1 cellular context compared by ENCODE assay signal in genomic region chrX:101385795-101386541, GRCh38.
TF ChIP-seq lines count a peak whose summit lies in the region.

TSS of gene BTK (minus strand) at chrX:101386191. CDS start at chrX:101375284, 10,907 bp downstream.

TF ChIP-seq in K562, 482 proteins besides CTCF, POLR2A, EP300 and RAD21 (continued from another document and continues in another):
- TF ChIP-seq RAD51 (IDR thresholded peaks at IDR 0.05; ENCODE audit: borderline replicate concordance, low read depth), result no peak
- no peak for TF ChIP-seq PRMT5 (CRISPR knock-in tag; IDR thresholded peaks at IDR 0.05)
- peak; percentile 25; the same call in 1 of the 2 replicates for TF ChIP-seq TFAP4 (CRISPR knock-in tag; IDR thresholded peaks at IDR 0.05; ENCODE audit: borderline replicate concordance)
- no peak for TF ChIP-seq LARP7 (IDR thresholded peaks at IDR 0.05)
- TF ChIP-seq CSDE1 (IDR thresholded peaks at IDR 0.05), result no peak
- TF ChIP-seq, protein P1, sequence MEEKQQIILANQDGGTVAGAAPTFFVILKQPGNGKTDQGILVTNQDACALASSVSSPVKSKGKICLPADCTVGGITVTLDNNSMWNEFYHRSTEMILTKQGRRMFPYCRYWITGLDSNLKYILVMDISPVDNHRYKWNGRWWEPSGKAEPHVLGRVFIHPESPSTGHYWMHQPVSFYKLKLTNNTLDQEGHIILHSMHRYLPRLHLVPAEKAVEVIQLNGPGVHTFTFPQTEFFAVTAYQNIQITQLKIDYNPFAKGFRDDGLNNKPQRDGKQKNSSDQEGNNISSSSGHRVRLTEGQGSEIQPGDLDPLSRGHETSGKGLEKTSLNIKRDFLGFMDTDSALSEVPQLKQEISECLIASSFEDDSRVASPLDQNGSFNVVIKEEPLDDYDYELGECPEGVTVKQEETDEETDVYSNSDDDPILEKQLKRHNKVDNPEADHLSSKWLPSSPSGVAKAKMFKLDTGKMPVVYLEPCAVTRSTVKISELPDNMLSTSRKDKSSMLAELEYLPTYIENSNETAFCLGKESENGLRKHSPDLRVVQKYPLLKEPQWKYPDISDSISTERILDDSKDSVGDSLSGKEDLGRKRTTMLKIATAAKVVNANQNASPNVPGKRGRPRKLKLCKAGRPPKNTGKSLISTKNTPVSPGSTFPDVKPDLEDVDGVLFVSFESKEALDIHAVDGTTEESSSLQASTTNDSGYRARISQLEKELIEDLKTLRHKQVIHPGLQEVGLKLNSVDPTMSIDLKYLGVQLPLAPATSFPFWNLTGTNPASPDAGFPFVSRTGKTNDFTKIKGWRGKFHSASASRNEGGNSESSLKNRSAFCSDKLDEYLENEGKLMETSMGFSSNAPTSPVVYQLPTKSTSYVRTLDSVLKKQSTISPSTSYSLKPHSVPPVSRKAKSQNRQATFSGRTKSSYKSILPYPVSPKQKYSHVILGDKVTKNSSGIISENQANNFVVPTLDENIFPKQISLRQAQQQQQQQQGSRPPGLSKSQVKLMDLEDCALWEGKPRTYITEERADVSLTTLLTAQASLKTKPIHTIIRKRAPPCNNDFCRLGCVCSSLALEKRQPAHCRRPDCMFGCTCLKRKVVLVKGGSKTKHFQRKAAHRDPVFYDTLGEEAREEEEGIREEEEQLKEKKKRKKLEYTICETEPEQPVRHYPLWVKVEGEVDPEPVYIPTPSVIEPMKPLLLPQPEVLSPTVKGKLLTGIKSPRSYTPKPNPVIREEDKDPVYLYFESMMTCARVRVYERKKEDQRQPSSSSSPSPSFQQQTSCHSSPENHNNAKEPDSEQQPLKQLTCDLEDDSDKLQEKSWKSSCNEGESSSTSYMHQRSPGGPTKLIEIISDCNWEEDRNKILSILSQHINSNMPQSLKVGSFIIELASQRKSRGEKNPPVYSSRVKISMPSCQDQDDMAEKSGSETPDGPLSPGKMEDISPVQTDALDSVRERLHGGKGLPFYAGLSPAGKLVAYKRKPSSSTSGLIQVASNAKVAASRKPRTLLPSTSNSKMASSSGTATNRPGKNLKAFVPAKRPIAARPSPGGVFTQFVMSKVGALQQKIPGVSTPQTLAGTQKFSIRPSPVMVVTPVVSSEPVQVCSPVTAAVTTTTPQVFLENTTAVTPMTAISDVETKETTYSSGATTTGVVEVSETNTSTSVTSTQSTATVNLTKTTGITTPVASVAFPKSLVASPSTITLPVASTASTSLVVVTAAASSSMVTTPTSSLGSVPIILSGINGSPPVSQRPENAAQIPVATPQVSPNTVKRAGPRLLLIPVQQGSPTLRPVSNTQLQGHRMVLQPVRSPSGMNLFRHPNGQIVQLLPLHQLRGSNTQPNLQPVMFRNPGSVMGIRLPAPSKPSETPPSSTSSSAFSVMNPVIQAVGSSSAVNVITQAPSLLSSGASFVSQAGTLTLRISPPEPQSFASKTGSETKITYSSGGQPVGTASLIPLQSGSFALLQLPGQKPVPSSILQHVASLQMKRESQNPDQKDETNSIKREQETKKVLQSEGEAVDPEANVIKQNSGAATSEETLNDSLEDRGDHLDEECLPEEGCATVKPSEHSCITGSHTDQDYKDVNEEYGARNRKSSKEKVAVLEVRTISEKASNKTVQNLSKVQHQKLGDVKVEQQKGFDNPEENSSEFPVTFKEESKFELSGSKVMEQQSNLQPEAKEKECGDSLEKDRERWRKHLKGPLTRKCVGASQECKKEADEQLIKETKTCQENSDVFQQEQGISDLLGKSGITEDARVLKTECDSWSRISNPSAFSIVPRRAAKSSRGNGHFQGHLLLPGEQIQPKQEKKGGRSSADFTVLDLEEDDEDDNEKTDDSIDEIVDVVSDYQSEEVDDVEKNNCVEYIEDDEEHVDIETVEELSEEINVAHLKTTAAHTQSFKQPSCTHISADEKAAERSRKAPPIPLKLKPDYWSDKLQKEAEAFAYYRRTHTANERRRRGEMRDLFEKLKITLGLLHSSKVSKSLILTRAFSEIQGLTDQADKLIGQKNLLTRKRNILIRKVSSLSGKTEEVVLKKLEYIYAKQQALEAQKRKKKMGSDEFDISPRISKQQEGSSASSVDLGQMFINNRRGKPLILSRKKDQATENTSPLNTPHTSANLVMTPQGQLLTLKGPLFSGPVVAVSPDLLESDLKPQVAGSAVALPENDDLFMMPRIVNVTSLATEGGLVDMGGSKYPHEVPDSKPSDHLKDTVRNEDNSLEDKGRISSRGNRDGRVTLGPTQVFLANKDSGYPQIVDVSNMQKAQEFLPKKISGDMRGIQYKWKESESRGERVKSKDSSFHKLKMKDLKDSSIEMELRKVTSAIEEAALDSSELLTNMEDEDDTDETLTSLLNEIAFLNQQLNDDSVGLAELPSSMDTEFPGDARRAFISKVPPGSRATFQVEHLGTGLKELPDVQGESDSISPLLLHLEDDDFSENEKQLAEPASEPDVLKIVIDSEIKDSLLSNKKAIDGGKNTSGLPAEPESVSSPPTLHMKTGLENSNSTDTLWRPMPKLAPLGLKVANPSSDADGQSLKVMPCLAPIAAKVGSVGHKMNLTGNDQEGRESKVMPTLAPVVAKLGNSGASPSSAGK (IDR thresholded peaks at IDR 0.05), result no peak
- no peak for TF ChIP-seq FOXM1 (IDR thresholded peaks at IDR 0.05; ENCODE audit: low read depth)
- TF ChIP-seq FOXM1 (CRISPR knock-in tag; IDR thresholded peaks at IDR 0.05; ENCODE audit: low read depth), result no peak
- TF ChIP-seq NFIC (IDR thresholded peaks at IDR 0.05), result no peak
- TF ChIP-seq, protein P2, sequence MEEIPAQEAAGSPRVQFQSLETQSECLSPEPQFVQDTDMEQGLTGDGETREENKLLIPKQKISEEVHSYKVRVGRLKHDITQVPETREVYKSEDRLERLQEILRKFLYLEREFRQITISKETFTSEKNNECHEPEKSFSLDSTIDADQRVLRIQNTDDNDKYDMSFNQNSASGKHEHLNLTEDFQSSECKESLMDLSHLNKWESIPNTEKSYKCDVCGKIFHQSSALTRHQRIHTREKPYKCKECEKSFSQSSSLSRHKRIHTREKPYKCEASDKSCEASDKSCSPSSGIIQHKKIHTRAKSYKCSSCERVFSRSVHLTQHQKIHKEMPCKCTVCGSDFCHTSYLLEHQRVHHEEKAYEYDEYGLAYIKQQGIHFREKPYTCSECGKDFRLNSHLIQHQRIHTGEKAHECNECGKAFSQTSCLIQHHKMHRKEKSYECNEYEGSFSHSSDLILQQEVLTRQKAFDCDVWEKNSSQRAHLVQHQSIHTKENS (CRISPR knock-in tag; IDR thresholded peaks at IDR 0.05), result no peak
- TF ChIP-seq, protein P3, sequence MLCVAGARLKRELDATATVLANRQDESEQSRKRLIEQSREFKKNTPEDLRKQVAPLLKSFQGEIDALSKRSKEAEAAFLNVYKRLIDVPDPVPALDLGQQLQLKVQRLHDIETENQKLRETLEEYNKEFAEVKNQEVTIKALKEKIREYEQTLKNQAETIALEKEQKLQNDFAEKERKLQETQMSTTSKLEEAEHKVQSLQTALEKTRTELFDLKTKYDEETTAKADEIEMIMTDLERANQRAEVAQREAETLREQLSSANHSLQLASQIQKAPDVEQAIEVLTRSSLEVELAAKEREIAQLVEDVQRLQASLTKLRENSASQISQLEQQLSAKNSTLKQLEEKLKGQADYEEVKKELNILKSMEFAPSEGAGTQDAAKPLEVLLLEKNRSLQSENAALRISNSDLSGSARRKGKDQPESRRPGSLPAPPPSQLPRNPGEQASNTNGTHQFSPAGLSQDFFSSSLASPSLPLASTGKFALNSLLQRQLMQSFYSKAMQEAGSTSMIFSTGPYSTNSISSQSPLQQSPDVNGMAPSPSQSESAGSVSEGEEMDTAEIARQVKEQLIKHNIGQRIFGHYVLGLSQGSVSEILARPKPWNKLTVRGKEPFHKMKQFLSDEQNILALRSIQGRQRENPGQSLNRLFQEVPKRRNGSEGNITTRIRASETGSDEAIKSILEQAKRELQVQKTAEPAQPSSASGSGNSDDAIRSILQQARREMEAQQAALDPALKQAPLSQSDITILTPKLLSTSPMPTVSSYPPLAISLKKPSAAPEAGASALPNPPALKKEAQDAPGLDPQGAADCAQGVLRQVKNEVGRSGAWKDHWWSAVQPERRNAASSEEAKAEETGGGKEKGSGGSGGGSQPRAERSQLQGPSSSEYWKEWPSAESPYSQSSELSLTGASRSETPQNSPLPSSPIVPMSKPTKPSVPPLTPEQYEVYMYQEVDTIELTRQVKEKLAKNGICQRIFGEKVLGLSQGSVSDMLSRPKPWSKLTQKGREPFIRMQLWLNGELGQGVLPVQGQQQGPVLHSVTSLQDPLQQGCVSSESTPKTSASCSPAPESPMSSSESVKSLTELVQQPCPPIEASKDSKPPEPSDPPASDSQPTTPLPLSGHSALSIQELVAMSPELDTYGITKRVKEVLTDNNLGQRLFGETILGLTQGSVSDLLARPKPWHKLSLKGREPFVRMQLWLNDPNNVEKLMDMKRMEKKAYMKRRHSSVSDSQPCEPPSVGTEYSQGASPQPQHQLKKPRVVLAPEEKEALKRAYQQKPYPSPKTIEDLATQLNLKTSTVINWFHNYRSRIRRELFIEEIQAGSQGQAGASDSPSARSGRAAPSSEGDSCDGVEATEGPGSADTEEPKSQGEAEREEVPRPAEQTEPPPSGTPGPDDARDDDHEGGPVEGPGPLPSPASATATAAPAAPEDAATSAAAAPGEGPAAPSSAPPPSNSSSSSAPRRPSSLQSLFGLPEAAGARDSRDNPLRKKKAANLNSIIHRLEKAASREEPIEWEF (CRISPR knock-in tag; IDR thresholded peaks at IDR 0.05), result no peak
- TF ChIP-seq, protein P4, sequence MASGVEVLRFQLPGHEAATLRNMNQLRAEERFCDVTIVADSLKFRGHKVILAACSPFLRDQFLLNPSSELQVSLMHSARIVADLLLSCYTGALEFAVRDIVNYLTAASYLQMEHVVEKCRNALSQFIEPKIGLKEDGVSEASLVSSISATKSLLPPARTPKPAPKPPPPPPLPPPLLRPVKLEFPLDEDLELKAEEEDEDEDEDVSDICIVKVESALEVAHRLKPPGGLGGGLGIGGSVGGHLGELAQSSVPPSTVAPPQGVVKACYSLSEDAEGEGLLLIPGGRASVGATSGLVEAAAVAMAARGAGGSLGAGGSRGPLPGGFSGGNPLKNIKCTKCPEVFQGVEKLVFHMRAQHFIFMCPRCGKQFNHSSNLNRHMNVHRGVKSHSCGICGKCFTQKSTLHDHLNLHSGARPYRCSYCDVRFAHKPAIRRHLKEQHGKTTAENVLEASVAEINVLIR (CRISPR knock-in tag; IDR thresholded peaks at IDR 0.05), result no peak
- no peak for TF ChIP-seq ZNF280B (CRISPR knock-in tag; IDR thresholded peaks at IDR 0.05)
- TF ChIP-seq TSHZ1 (CRISPR knock-in tag; IDR thresholded peaks at IDR 0.05), result no peak
- no peak for TF ChIP-seq ZNF143 (CRISPR knock-in tag; IDR thresholded peaks at IDR 0.05)
- no peak for TF ChIP-seq TARDBP (IDR thresholded peaks at IDR 0.05)
- no peak for TF ChIP-seq RFX7 (CRISPR knock-in tag; IDR thresholded peaks at IDR 0.05)
- no peak for TF ChIP-seq ZNF224 (CRISPR knock-in tag; IDR thresholded peaks at IDR 0.05)
- TF ChIP-seq ZNF133 (CRISPR knock-in tag; IDR thresholded peaks at IDR 0.05), result no peak
- TF ChIP-seq SMC3 (conservative IDR thresholded peaks at IDR 0.05; ENCODE audit: insufficient read depth, low read depth, low read length), result no peak
- TF ChIP-seq CCNT2 (IDR thresholded peaks at IDR 0.05; ENCODE audit: borderline replicate concordance, extremely low read depth, insufficient read length, low read depth, low read length), result no peak
- TF ChIP-seq, protein P5, sequence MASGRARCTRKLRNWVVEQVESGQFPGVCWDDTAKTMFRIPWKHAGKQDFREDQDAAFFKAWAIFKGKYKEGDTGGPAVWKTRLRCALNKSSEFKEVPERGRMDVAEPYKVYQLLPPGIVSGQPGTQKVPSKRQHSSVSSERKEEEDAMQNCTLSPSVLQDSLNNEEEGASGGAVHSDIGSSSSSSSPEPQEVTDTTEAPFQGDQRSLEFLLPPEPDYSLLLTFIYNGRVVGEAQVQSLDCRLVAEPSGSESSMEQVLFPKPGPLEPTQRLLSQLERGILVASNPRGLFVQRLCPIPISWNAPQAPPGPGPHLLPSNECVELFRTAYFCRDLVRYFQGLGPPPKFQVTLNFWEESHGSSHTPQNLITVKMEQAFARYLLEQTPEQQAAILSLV (tag; IDR thresholded peaks at IDR 0.05), result no peak
- no peak for TF ChIP-seq ETV6 (IDR thresholded peaks at IDR 0.05; ENCODE audit: borderline replicate concordance in 1 of 2, low read depth in 2 of 2, low read length in 1 of 2)
- no peak for TF ChIP-seq ETV6 (CRISPR knock-in tag; IDR thresholded peaks at IDR 0.05; ENCODE audit: borderline replicate concordance)
- no peak for TF ChIP-seq KLF6 (CRISPR knock-in tag; IDR thresholded peaks at IDR 0.05; ENCODE audit: borderline replicate concordance)
- no peak for TF ChIP-seq SP2 (IDR thresholded peaks at IDR 0.05; ENCODE audit: extremely low read depth, low read depth, low read length, poor library complexity, severe bottlenecking)
